ENCODE assay signal across 9 cellular contexts in the genomic region with DNA sequence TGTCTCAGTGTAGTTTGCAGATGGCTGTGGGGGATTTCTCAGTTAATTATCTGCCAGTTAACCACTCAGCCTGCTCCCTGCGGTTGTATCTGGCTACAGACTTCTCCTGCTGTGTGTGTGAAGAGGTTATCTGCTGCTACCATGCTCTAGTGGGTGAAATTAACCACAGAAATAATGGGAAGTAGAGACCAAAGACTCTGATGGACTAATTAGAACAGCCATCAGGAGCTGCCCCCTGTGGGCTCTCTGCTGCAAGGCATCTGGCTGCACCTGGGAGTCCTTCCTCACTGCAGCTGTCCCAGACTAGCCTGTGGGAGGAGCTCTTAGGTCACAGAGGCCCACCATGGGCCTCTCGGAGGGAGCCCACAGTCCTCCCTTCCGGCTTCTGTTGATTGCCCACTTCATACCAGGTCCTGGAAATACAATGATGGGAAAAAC.
DNase-seq lines count a peak whose midpoint lies in the region; ATAC-seq and TF ChIP-seq lines count a peak whose summit lies in the region.
"Had no signal": no experiment of that assay in that cellular context is flagged by ENCODE, and none has a peak within 500 bp of the region (broad histone marks: within the 10 kb centered on the region; RNA-seq: fewer than 3 reads in every experiment).

No MANE protein-coding gene starts in this region.

- intact Hi-C loops in Panc1 (cut with micrococcal nuclease; ENCODE audit: unreplicated experiment): no loop called here
- intact Hi-C loops in right cardiac atrium (cut with DNase I): no loop called here

- H3K36me3 Mint-ChIP-seq in activated CD8-positive, alpha-beta memory T cell treated with anti-CD3 and anti-CD28 coated beads, Interleukin-2, amount 10 ng/mL, durations not matched to agents 7 days and 5 days: no peaks in the 10 kb centered on the region

- TF ChIP-seq CTCF in GM12873 (IDR thresholded peaks at IDR 0.05; ENCODE audit: insufficient read depth, low read depth, low read length, missing control alignments): peak; percentile 36
- TF ChIP-seq CTCF in Panc1 (IDR thresholded peaks at IDR 0.05): no peak

- H3K9me3 Mint-ChIP-seq in activated CD8-positive, alpha-beta memory T cell treated with anti-CD3 and anti-CD28 coated beads, Interleukin-2, amount 10 ng/mL, durations not matched to agents 7 days and 5 days (ENCODE audit: low read depth): no peaks in the 10 kb centered on the region

- in situ Hi-C loops in Panc1 (cut with HindIII; ENCODE audit: low pct_unique_long_range_greater_than_20kb, low sequenced_read_pairs): no loop called here

- CTCF ChIA-PET in Panc1 (lab: Charles Lee): no interaction called here
- CTCF ChIA-PET in activated CD8-positive, alpha-beta memory T cell treated with anti-CD3 and anti-CD28 coated beads, Interleukin-2, amount 10 ng/mL, durations not matched to agents 7 days and 5 days (lab: Charles Lee): interaction anchor here (1.2 kb wide), 1 partner anchor 160 kb away, joined by 3 read pairs; no protein-coding TSS in a partner anchor

- no peaks in the 10 kb centered on the region for H3K4me1 ChIP-seq in Panc1 (ENCODE audit: control insufficient read depth, insufficient read depth, low read length)
- H3K4me1 ChIP-seq in right cardiac atrium (ENCODE audit: control insufficient read depth, insufficient read depth, low read length): peaks cover 12% of the 10 kb centered on the region

- H3K27me3 ChIP-seq in Panc1 (ENCODE audit: control insufficient read depth, insufficient read depth, low read length): no peaks in the 10 kb centered on the region
- H3K27me3 ChIP-seq in right cardiac atrium (ENCODE audit: control insufficient read depth, insufficient read depth): no peaks in the 10 kb centered on the region
- H3K27me3 ChIP-seq: SJSA1 had no signal

- H3K27me3 Mint-ChIP-seq in activated CD8-positive, alpha-beta memory T cell treated with anti-CD3 and anti-CD28 coated beads, Interleukin-2, amount 10 ng/mL, durations not matched to agents 7 days and 5 days: no peaks in the 10 kb centered on the region

- no peaks in the 10 kb centered on the region for H3K9me3 ChIP-seq in Panc1 (ENCODE audit: control insufficient read depth, insufficient read depth, low read depth, low read length)
- no peaks in the 10 kb centered on the region for H3K9me3 ChIP-seq in right cardiac atrium (ENCODE audit: control insufficient read depth, low read length)
- H3K9me3 ChIP-seq: SJSA1 had no signal

- H3K4me1 Mint-ChIP-seq in activated CD8-positive, alpha-beta memory T cell treated with anti-CD3 and anti-CD28 coated beads, Interleukin-2, amount 10 ng/mL, durations not matched to agents 7 days and 5 days: no peaks in the 10 kb centered on the region

- H3K4me3 ChIP-seq in Panc1 (ENCODE audit: low read depth in 2 of 2, low read length in 2 of 2) (no peak overlapping the region), right cardiac atrium (ENCODE audit: low read length) (no peak overlapping the region)
- H3K4me3 ChIP-seq: SJSA1 had no signal

- no peaks in the 10 kb centered on the region for H3K36me3 ChIP-seq in Panc1 (ENCODE audit: control insufficient read depth, insufficient read depth, low read length)

- no TSS peak for BruUV-seq in Panc1 (replicated peaks; lab: Mats Ljungman, UMichigan)

- ATAC-seq in HG03139 (IDR thresholded peaks at IDR 0.05; ENCODE audit: unreplicated experiment) (peak; percentile 68), Panc1 (peak; percentile 68; the same call in 1 of the 2 replicates), right cardiac atrium (no peak), HG03095 (IDR thresholded peaks at IDR 0.05; ENCODE audit: unreplicated experiment) (no peak)
- no peak for ATAC-seq in activated CD8-positive, alpha-beta memory T cell treated with anti-CD3 and anti-CD28 coated beads, Interleukin-2, amount 10 ng/mL, durations not matched to agents 7 days and 5 days

- 80% methylated on average over 3 of the region's 3 CpGs for WGBS in right cardiac atrium

- no peak overlapping the region for H3K4me3 Mint-ChIP-seq in activated CD8-positive, alpha-beta memory T cell treated with anti-CD3 and anti-CD28 coated beads, Interleukin-2, amount 10 ng/mL, durations not matched to agents 7 days and 5 days

- POLR2A ChIA-PET in Panc1 (lab: Charles Lee): no interaction called here

- H3K27ac Mint-ChIP-seq in activated CD8-positive, alpha-beta memory T cell treated with anti-CD3 and anti-CD28 coated beads, Interleukin-2, amount 10 ng/mL, durations not matched to agents 7 days and 5 days: no peak overlapping the region

- DNase-seq in Panc1 (ENCODE audit: low read depth, low spot score) (no peak), inferior parietal cortex (ENCODE audit: extremely low spot score) (peak; percentile 43), right cardiac atrium (no peak), activated T-cell treated with anti-CD3 and anti-CD28 coated beads for 4 hours (no peak)
- DNase-seq in activated CD8-positive, alpha-beta memory T cell treated with anti-CD3 and anti-CD28 coated beads, Interleukin-2, amount 10 ng/mL, durations not matched to agents 7 days and 5 days: no peak

- H3K27ac ChIP-seq in Panc1 (ENCODE audit: low read length) (no peak overlapping the region), right cardiac atrium (ENCODE audit: low read length) (no peak overlapping the region)
- H3K27ac ChIP-seq: SJSA1 had no signal

Comparison
In these comparisons a context has a peak if more than half of its experiments do, and no peak if none do; other contexts are left out.
1. ATAC-seq: peak in HG03139 (single experiment) and Panc1 (single experiment); none in right cardiac atrium (0 of 2), HG03095 (single experiment) and activated CD8-positive, alpha-beta memory T cell treated with anti-CD3 and anti-CD28 coated beads, Interleukin-2, amount 10 ng/mL, durations not matched to agents 7 days and 5 days (single experiment).